13 cellular contexts compared by ENCODE assay signal in the genomic region with DNA sequence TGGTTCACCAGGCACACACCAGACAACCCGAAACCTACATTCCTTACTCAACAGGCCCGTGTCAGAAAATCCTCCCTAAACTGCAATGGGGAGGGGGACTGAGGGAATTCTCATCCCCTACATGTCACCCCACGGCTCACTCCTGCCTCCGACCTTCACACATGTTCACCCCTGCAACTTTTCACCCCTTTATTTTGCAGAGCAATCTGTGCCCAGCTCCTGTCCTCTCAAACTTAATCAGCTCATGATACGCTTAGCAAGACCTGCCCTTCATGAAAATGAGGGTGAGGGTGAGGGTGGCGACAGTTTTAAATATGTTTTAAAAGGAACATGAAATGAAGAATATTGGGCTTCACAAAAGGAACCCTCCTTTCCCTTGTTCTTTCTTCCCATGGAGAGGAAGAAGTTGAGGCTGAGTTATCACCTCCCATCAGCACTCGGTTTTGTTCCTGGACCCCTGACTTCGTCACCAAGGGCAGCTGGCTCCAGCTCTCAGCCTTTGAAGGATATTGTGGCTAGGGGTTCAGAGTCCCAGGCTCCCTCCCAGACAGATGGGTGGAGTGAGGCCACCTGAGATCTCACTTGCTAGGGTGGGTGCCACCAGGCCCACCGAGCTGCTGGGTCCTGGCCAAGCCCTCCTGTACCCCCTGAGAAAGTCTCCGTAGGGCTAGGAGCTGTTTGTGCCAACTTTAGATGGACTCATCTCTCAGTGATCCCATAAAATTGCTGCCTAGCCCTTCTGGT. TPM values are rescaled to one million over a fixed set of nuclear protein-coding genes. Genes with fewer than 3 reads are reported as not detected.
DNase-seq lines count a peak whose midpoint lies in the region; ATAC-seq and TF ChIP-seq lines count a peak whose summit lies in the region.
"Had no signal": no experiment of that assay in that cellular context is flagged by ENCODE, and none has a peak within 500 bp of the region (broad histone marks: within the 10 kb centered on the region; RNA-seq: fewer than 3 reads in every experiment).

No MANE protein-coding gene starts in this region.

- no peaks in the 10 kb centered on the region for H3K27me3 Mint-ChIP-seq in activated naive CD4-positive, alpha-beta T cell treated with anti-CD3 and anti-CD28 coated beads, Interleukin-2, amount 50 U/mL, for 24 hours
- no peaks in the 10 kb centered on the region for H3K27me3 Mint-ChIP-seq in T-helper 17 cell

- H3K9me3 Mint-ChIP-seq in activated naive CD4-positive, alpha-beta T cell treated with anti-CD3 and anti-CD28 coated beads, Interleukin-2, amount 50 U/mL, for 24 hours: no peaks in the 10 kb centered on the region

- intact Hi-C loops in transverse colon (cut with DNase I; ENCODE audit: low total_unique reads): no loop called here

- H3K23ac ChIP-seq in mesenchymal stem cell (ENCODE audit: low read length in 2 of 2): no peak overlapping the region

- H3K14ac ChIP-seq in mesenchymal stem cell (ENCODE audit: low read length in 2 of 2): no peak overlapping the region

- peaks cover 0 to 47% of the 10 kb centered on the region in 2 experiments for H3K27me3 ChIP-seq in mesenchymal stem cell (ENCODE audit: control insufficient read depth in 1 of 2, insufficient read depth in 1 of 2, low read length in 2 of 2)
- no peaks in the 10 kb centered on the region for H3K27me3 ChIP-seq in transverse colon

- TF ChIP-seq CTCF in transverse colon (IDR thresholded peaks at IDR 0.05): no peak

- H2BK15ac ChIP-seq in mesenchymal stem cell (ENCODE audit: low read depth, poor library complexity, severe bottlenecking): no peak overlapping the region

- peaks cover 93% of the 10 kb centered on the region for H3K4me1 Mint-ChIP-seq in activated naive CD4-positive, alpha-beta T cell treated with anti-CD3 and anti-CD28 coated beads, Interleukin-2, amount 50 U/mL, for 24 hours
- peaks cover 58% of the 10 kb centered on the region for H3K4me1 Mint-ChIP-seq in T-helper 17 cell

- H2BK12ac ChIP-seq in mesenchymal stem cell (ENCODE audit: low read length in 2 of 2): no peak overlapping the region

- H3K27ac ChIP-seq in mesenchymal stem cell (ENCODE audit: low read length, poor library complexity, severe bottlenecking) (no peak overlapping the region), transverse colon (peak overlapping the region; percentile 8 to 56 (median 23))
- H3K27ac ChIP-seq: C4-2B had no signal

- no peak for TF ChIP-seq POLR2A in transverse colon (IDR thresholded peaks at IDR 0.05)

- peak overlapping the region; percentile 83 for H3K27ac Mint-ChIP-seq in activated naive CD4-positive, alpha-beta T cell treated with anti-CD3 and anti-CD28 coated beads, Interleukin-2, amount 50 U/mL, for 24 hours
- H3K27ac Mint-ChIP-seq in T-helper 17 cell: peak overlapping the region; percentile 99

- peak overlapping the region; percentile 81 for H3K4me3 Mint-ChIP-seq in activated naive CD4-positive, alpha-beta T cell treated with anti-CD3 and anti-CD28 coated beads, Interleukin-2, amount 50 U/mL, for 24 hours
- H3K4me3 Mint-ChIP-seq in T-helper 17 cell: peak overlapping the region; percentile 89
- H3K4me3 Mint-ChIP-seq: neural crest cell had no signal

- H3K4me3 ChIP-seq in mesenchymal stem cell (ENCODE audit: insufficient read depth in 1 of 2, low read depth in 1 of 2, low read length in 2 of 2): peak overlapping the region in 1 of 2 experiments; percentile 68
- peak overlapping the region in 1 of 4 donors; percentile 42 for H3K4me3 ChIP-seq in transverse colon

- peaks cover 9% of the 10 kb centered on the region for H3K4me1 ChIP-seq in mesenchymal stem cell (ENCODE audit: control insufficient read depth, insufficient read depth, low read depth, low read length)
- peaks cover 0 to 38% (median 0%) of the 10 kb centered on the region in 4 donors for H3K4me1 ChIP-seq in transverse colon

- no peak overlapping the region for H4K8ac ChIP-seq in mesenchymal stem cell (ENCODE audit: low read length)

- no peak overlapping the region for H4K91ac ChIP-seq in mesenchymal stem cell (ENCODE audit: low read length)

- H3K9ac ChIP-seq in mesenchymal stem cell (ENCODE audit: low read length): peak overlapping the region; percentile 76

- H3K18ac ChIP-seq in mesenchymal stem cell (ENCODE audit: low read depth in 1 of 2, low read length in 2 of 2): no peak overlapping the region

- H3K4ac ChIP-seq in mesenchymal stem cell (ENCODE audit: low read depth in 1 of 2, low read length in 2 of 2): no peak overlapping the region

- TF ChIP-seq EP300 in transverse colon (IDR thresholded peaks at IDR 0.05; ENCODE audit: low read depth): no peak

- no peak overlapping the region for H2AFZ ChIP-seq in mesenchymal stem cell (ENCODE audit: low read depth, low read length)

- no peak overlapping the region for H2AK5ac ChIP-seq in mesenchymal stem cell (ENCODE audit: low read length, severe bottlenecking)

- no peaks in the 10 kb centered on the region for H3K9me3 ChIP-seq in T-helper 17 cell (ENCODE audit: control insufficient read depth, low read length, poor library complexity, severe bottlenecking)
- H3K9me3 ChIP-seq in mesenchymal stem cell (ENCODE audit: control insufficient read depth, low read length): no peaks in the 10 kb centered on the region
- no peaks in the 10 kb centered on the region for H3K9me3 ChIP-seq in transverse colon

- no peak overlapping the region for H2BK5ac ChIP-seq in mesenchymal stem cell (ENCODE audit: low read depth, low read length, poor library complexity, severe bottlenecking)

- no peak for ATAC-seq in T-helper 17 cell

- DNase-seq in activated naive CD4-positive, alpha-beta T cell treated with anti-CD3 and anti-CD28 coated beads, Interleukin-2, amount 50 U/mL, for 16 hours: no peak
- DNase-seq in T-helper 17 cell (no peak), mesenchymal stem cell (no peak), transverse colon (no peak), NCI-H748 treated with DMSO at 0.1 percent for 48 hours (lab: John Stamatoyannopoulos, UW) (no peak), NCI-H1417 (lab: John Stamatoyannopoulos, UW) (no peak), hypothalamus (lab: John Stamatoyannopoulos, UW) (no peak)
- DNase-seq: dermis blood vessel endothelial cell, GOT3, NCI-H187 had no signal

- no peak overlapping the region for H2BK120ac ChIP-seq in mesenchymal stem cell (ENCODE audit: low read depth, low read length)

- 67% methylated on average over 8 of the region's 10 CpGs for WGBS in mesenchymal stem cell
- 42 to 67% methylated on average over 3 to 10 of the region's 10 CpGs for WGBS in transverse colon (ENCODE audit: low coverage in 1 of 2), 2 donors

- in situ Hi-C loops in transverse colon (cut with MboI; ENCODE audit: low pct_ligation_motif_present in 1 of 4, low pct_unique_long_range_greater_than_20kb in 1 of 4, low sequenced_read_pairs in 3 of 4): no loop called here

- H3K79me1 ChIP-seq in mesenchymal stem cell (replicated peaks; ENCODE audit: low read length, poor library complexity, severe bottlenecking): no peaks in the 10 kb centered on the region

- H3K4me2 ChIP-seq in mesenchymal stem cell (ENCODE audit: low read length, poor library complexity, severe bottlenecking): no peak overlapping the region

- peaks cover 0 to 23% of the 10 kb centered on the region in 2 experiments for H3K36me3 ChIP-seq in mesenchymal stem cell (ENCODE audit: control insufficient read depth in 1 of 2, insufficient read depth in 2 of 2, low read depth in 1 of 2, low read length in 2 of 2)
- no peaks in the 10 kb centered on the region for H3K36me3 ChIP-seq in transverse colon

- H3K36me3 Mint-ChIP-seq in activated naive CD4-positive, alpha-beta T cell treated with anti-CD3 and anti-CD28 coated beads, Interleukin-2, amount 50 U/mL, for 24 hours: peaks cover 11% of the 10 kb centered on the region
- peaks cover 8% of the 10 kb centered on the region for H3K36me3 Mint-ChIP-seq in T-helper 17 cell (ENCODE audit: low read depth)

RNA-seq across cellular contexts. Expression of a gene that starts 6.7 kb away (rescaled TPM):
- 10 to 100 TPM; 86.4 to 97.2 TPM for total RNA-seq in T-helper 17 cell
- 6.2 TPM for polyA plus RNA-seq in mesenchymal stem cell (2013, experiment 1 of 2)
- 6.3 TPM for polyA plus RNA-seq in mesenchymal stem cell (2013, experiment 2 of 2)
- 10 to 100 TPM in 1 of 4 donors, 1 to 10 TPM in 3; 3.4 to 16.9 (median 4.1) TPM for total RNA-seq in transverse colon
- total RNA-seq: neural crest cell had no signal

RNA-seq across cellular contexts. Expression of a gene that starts 51.9 kb away (rescaled TPM):
- total RNA-seq in T-helper 17 cell: not detected
- polyA plus RNA-seq in mesenchymal stem cell (2013, experiment 1 of 2): not detected
- polyA plus RNA-seq in mesenchymal stem cell (2013, experiment 2 of 2): not detected
- total RNA-seq in transverse colon: 1 to 10 TPM in 2 of 4 donors, not detected in 2; 2.4 to 5.7 TPM
- total RNA-seq: dermis blood vessel endothelial cell had no signal

RNA-seq across cellular contexts. Expression of a gene that starts 57.5 kb away (rescaled TPM):
- total RNA-seq in T-helper 17 cell (10 to 100 TPM; 58.6 to 75.9 TPM), transverse colon (10 to 100 TPM; 27.3 to 82.2 (median 61.9) TPM)
- polyA plus RNA-seq in mesenchymal stem cell (2013, experiment 1 of 2): 6.6 TPM
- polyA plus RNA-seq in mesenchymal stem cell (2013, experiment 2 of 2): 6.5 TPM

Comparison
In these comparisons a context has a peak if more than half of its experiments do, and no peak if none do; other contexts are left out.
1. RNA of a gene that starts 6.7 kb away (total RNA-seq): 86.4 to 97.2 TPM in T-helper 17 cell; 3.4 to 16.9 TPM in transverse colon; every median in the first group is over 4 times any median in the second.